8 cellular contexts compared by ENCODE assay signal in genomic region chr22:35648066-35649025, GRCh38. TPM values are rescaled to one million over a fixed set of nuclear protein-coding genes. Genes with fewer than 3 reads are reported as not detected.
DNase-seq lines count a peak whose midpoint lies in the region; ATAC-seq and TF ChIP-seq lines count a peak whose summit lies in the region.

Gene APOL6, plus strand, starts transcription at chr22:35648446. Its CDS starts 7,980 bp downstream, at chr22:35656426.

- POLR2A ChIA-PET in GM10248 (lab: Yijun Ruan, JAX) = interaction anchor here (0.7 kb wide), 1 partner anchor 230 kb away, joined by 5 read pairs; no protein-coding TSS in a partner anchor

- ATAC-seq in HG03103 (IDR thresholded peaks at IDR 0.05; ENCODE audit: low read depth, unreplicated experiment) (peak; percentile 49), HG03457 (IDR thresholded peaks at IDR 0.05; ENCODE audit: unreplicated experiment) (no peak)

- peak within 1 kb of the TSS; percentile 68 for H3K4me3 Mint-ChIP-seq in glutamatergic neuron (ENCODE audit: unreplicated experiment)

- in situ Hi-C loops in SK-MEL-5 (cut with HindIII; ENCODE audit: low pct_unique_long_range_greater_than_20kb, low sequenced_read_pairs) = no loop called here

- no peak for TF ChIP-seq CTCF in GM10248 (IDR thresholded peaks at IDR 0.05; ENCODE audit: control extremely low read depth, extremely low read depth, low read depth, missing control alignments)
- no peak for TF ChIP-seq CTCF in glutamatergic neuron (IDR thresholded peaks at IDR 0.05; ENCODE audit: partially characterized antibody, unreplicated experiment)

- H3K36me3 Mint-ChIP-seq in glutamatergic neuron (ENCODE audit: unreplicated experiment) = no peaks in the 10 kb centered on the region

- H3K4me1 Mint-ChIP-seq in glutamatergic neuron (ENCODE audit: low read depth, unreplicated experiment) = peaks cover 3% of the 10 kb centered on the region

- no peaks in the 10 kb centered on the region for H3K9me3 Mint-ChIP-seq in glutamatergic neuron (ENCODE audit: unreplicated experiment)

- H3K27ac Mint-ChIP-seq in glutamatergic neuron (ENCODE audit: unreplicated experiment) = peak within 1 kb of the TSS; percentile 18

- peak; percentile 59 for DNase-seq in GM10248 (ENCODE audit: extremely low spot score)
- DNase-seq in SK-MEL-5 (ENCODE audit: low read depth, low spot score) = peak; percentile 70
- DNase-seq in activated naive CD4-positive, alpha-beta T cell treated with anti-CD3 and anti-CD28 coated beads, Interleukin-2, amount 50 U/mL, for 16 hours = peak; percentile 67
- no peak for DNase-seq in glutamatergic neuron
- peak; percentile 36 for DNase-seq in putamen (ENCODE audit: low spot score)
- DNase-seq in HuH-7.5 (ENCODE audit: low spot score) = no peak

- peaks cover 1% of the 10 kb centered on the region for H3K27me3 Mint-ChIP-seq in glutamatergic neuron (ENCODE audit: unreplicated experiment)

- CTCF ChIA-PET in GM10248 (lab: Yijun Ruan, JAX) = interaction anchor here (0.8 to 2.7 kb wide), 7 partner anchors 11 to 417 kb away, joined by 3 to 10 read pairs (median 7); no protein-coding TSS in a partner anchor

RNA-seq across cellular contexts. Expression of gene APOL6, which starts in this region (rescaled TPM):
- total RNA-seq in SK-MEL-5 (2014; rRNA removed; shearing (Covaris generic)) = 12.9 and 13.7 TPM in 2 replicates
- 8.1 and 10.5 TPM in 2 replicates for polyA plus RNA-seq in SK-MEL-5 (2015; cell fraction: cytosol; rRNA removed)
- polyA plus RNA-seq in SK-MEL-5 (2015; cell fraction: nucleus; rRNA removed) = 6.5 and 8.2 TPM in 2 replicates
- total RNA-seq in glutamatergic neuron (ENCODE audit: unreplicated experiment) = not detected

Comparison
In these comparisons a context has a peak if more than half of its experiments do, and no peak if none do; other contexts are left out.
1. RNA of gene APOL6 (total RNA-seq): 12.9 to 13.7 TPM in SK-MEL-5; not detected in glutamatergic neuron (single experiment); every median in the first group is over 10 times any median in the second.
2. DNase-seq: peak in GM10248 (single experiment), SK-MEL-5 (single experiment), activated naive CD4-positive, alpha-beta T cell treated with anti-CD3 and anti-CD28 coated beads, Interleukin-2, amount 50 U/mL, for 16 hours (single experiment) and putamen (single experiment); none in glutamatergic neuron (single experiment) and HuH-7.5 (single experiment).